ENCODE assay signal across 8 cellular contexts in the genomic region with DNA sequence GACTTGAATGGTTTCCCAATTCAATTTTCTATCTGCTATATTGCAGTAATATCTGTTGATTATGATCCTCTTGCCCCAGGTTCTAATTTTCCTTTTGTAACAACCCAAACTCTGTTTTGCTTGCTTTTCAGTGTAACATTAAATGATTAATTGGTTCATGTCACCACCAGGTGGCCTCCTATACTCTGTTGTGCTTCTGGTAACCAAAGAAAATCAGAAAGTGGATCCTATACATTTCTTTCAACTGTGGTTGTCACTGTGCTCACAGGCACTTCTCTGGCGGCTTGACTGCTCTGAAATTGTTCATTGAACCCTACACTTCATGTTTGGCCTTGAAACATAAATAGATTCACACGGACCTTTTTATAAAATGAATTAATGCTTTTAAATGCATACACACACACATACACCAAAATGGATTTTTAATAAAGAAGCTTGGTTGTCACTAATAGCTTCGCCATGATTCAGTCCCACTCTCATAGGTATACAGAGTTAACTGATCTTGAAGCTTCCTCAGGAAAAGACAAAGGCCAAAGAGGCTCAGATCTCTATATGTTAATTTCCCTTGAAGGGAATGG.
A peak's percentile ranks its signal among the peaks of the same experiment; 100 is the strongest.
DNase-seq lines count a peak whose midpoint lies in the region; ATAC-seq, FAIRE-seq and TF ChIP-seq lines count a peak whose summit lies in the region.

No MANE protein-coding gene starts in this region.

- TF ChIP-seq POLR2A in gastrocnemius medialis (IDR thresholded peaks at IDR 0.05): no peak

- H3K27me3 ChIP-seq in gastrocnemius medialis: no peaks in the 10 kb centered on the region

- peak; percentile 35 to 53 (median 41) for TF ChIP-seq CTCF in gastrocnemius medialis (IDR thresholded peaks at IDR 0.05 in 4 of 5, conservative IDR thresholded peaks at IDR 0.05 in 1 of 5)

- intact Hi-C loops in gastrocnemius medialis (cut with DNase I; ENCODE audit: low total_unique reads): loop anchor here (10.0 kb wide), 1 partner anchor 224 kb away; the partner anchor contains the start of gene NPAS3

- no peaks in the 10 kb centered on the region for H3K9me3 ChIP-seq in gastrocnemius medialis

- H3K36me3 ChIP-seq in gastrocnemius medialis: no peaks in the 10 kb centered on the region

- peak; percentile 77 for DNase-seq in COLO829 (ENCODE audit: low spot score)
- peak; percentile 79 for DNase-seq in NCI-H1092 treated with DMSO at 0.1 percent for 48 hours (lab: John Stamatoyannopoulos, UW)
- peak in 1 of 2 donors; percentile 10 for DNase-seq in frontal cortex (ENCODE audit: low spot score in 2 of 2)
- no peak for DNase-seq in gastrocnemius medialis
- DNase-seq in GOT3 (lab: John Stamatoyannopoulos, UW): no peak

- no peak overlapping the region for H3K27ac ChIP-seq in gastrocnemius medialis

- FAIRE-seq in TTC549 (lab: Jason Lieb, UNC) (peak; percentile 32), frontal cortex (lab: Jason Lieb, UNC) (peak; percentile 39)

- in situ Hi-C loops in gastrocnemius medialis (cut with MboI; ENCODE audit: low sequenced_read_pairs in 4 of 4): loop anchor here in 1 of 4 donors (10.0 kb wide), 1 partner anchor 1074 kb away; no protein-coding TSS in a partner anchor

- ATAC-seq in GM19395 (IDR thresholded peaks at IDR 0.05; ENCODE audit: unreplicated experiment): peak; percentile 74
- peak in 1 of 2 donors; percentile 47 for ATAC-seq in gastrocnemius medialis
- ATAC-seq in HG03521 (IDR thresholded peaks at IDR 0.05; ENCODE audit: unreplicated experiment): no peak

- H3K4me3 ChIP-seq in gastrocnemius medialis: no peak overlapping the region

- H3K4me1 ChIP-seq in gastrocnemius medialis: peaks cover 23 to 40% of the 10 kb centered on the region in 2 donors

Comparison
In these comparisons a context has a peak if more than half of its experiments do, and no peak if none do; other contexts are left out.
1. DNase-seq: peak in COLO829 (single experiment) and NCI-H1092 treated with DMSO at 0.1 percent for 48 hours (single experiment); none in gastrocnemius medialis (0 of 2) and GOT3 (single experiment).